ENCODE assay signal across 8 cellular contexts in genomic region chr18:11908182-11909080, GRCh38. TPM values are rescaled to one million over a fixed set of nuclear protein-coding genes. Genes with fewer than 3 reads are reported as not detected.
DNase-seq lines count a peak whose midpoint lies in the region; ATAC-seq and TF ChIP-seq lines count a peak whose summit lies in the region.

TSS of gene MPPE1 (minus strand) at chr18:11908317. CDS start at chr18:11897264, 11,053 bp downstream.

- H2BK120ac ChIP-seq in trophoblast cell (ENCODE audit: insufficient read depth, low read length, poor library complexity) = peak within 1 kb of the TSS; percentile 80

- intact Hi-C loops in Right ventricle myocardium inferior (cut with DNase I) = loop anchor here (2.0 kb wide), 2 partner anchors 58 to 72 kb away; partner anchors contain the start of genes CHMP1B and IMPA2

- no peak within 1 kb of the TSS for H2AK5ac ChIP-seq in trophoblast cell (ENCODE audit: low read length)

- POLR2A ChIA-PET in GM10248 (lab: Yijun Ruan, JAX) = interaction anchor here (0.6 kb wide), 1 partner anchor 82 kb away, joined by 10 read pairs; no protein-coding TSS in a partner anchor
- POLR2A ChIA-PET in activated naive CD8-positive, alpha-beta T cell treated with anti-CD3 and anti-CD28 coated beads, Interleukin-2, amount 10 ng/mL, durations not matched to agents 7 days and 5 days (lab: Charles Lee) = interaction anchor here (0.6 to 2.4 kb wide), 3 partner anchors 29 to 73 kb away, joined by 3 to 13 read pairs (median 4); partner anchors contain the start of genes CHMP1B and IMPA2

- peaks cover 4% of the 10 kb centered on the region in 2 experiments for H3K4me1 ChIP-seq in trophoblast cell (ENCODE audit: control insufficient read depth in 1 of 2, insufficient read depth in 2 of 2, low read length in 2 of 2)
- H3K4me1 ChIP-seq in tibial nerve = peaks cover 4 to 23% (median 13%) of the 10 kb centered on the region in 4 donors

- peak within 1 kb of the TSS; percentile 81 for H3K4ac ChIP-seq in trophoblast cell (ENCODE audit: low read depth, low read length)

- H3K4me1 Mint-ChIP-seq in HFFc6 (ENCODE audit: low read depth) = peaks cover 21% of the 10 kb centered on the region
- peaks cover 16% of the 10 kb centered on the region for H3K4me1 Mint-ChIP-seq in activated naive CD8-positive, alpha-beta T cell treated with anti-CD3 and anti-CD28 coated beads, Interleukin-2, amount 10 ng/mL, durations not matched to agents 7 days and 5 days

- peaks cover 9% of the 10 kb centered on the region; the same call in 1 of the 2 replicates for H3F3A ChIP-seq in SU-DHL-6 (ENCODE audit: insufficient read depth)

- H4K8ac ChIP-seq in trophoblast cell (ENCODE audit: low read depth, low read length) = peak within 1 kb of the TSS; percentile 94

- peak within 1 kb of the TSS; percentile 91 for H3K4me2 ChIP-seq in SU-DHL-6 (ENCODE audit: low read depth, low read length, poor library complexity, severe bottlenecking)
- peak within 1 kb of the TSS; percentile 80 for H3K4me2 ChIP-seq in trophoblast cell (ENCODE audit: low read length)

- peaks cover 8% of the 10 kb centered on the region for H3K79me1 ChIP-seq in trophoblast cell (ENCODE audit: low read length)

- peak within 1 kb of the TSS; percentile 90 for H3K18ac ChIP-seq in trophoblast cell (ENCODE audit: low read length)

- peak; percentile 72 to 92 for TF ChIP-seq POLR2A in tibial nerve (IDR thresholded peaks at IDR 0.05)

- H3K9me3 Mint-ChIP-seq in HFFc6 = no peaks in the 10 kb centered on the region
- no peaks in the 10 kb centered on the region for H3K9me3 Mint-ChIP-seq in activated naive CD8-positive, alpha-beta T cell treated with anti-CD3 and anti-CD28 coated beads, Interleukin-2, amount 10 ng/mL, durations not matched to agents 7 days and 5 days

- H3K9me3 ChIP-seq in SU-DHL-6 (ENCODE audit: insufficient read depth, low read length) = no peaks in the 10 kb centered on the region
- H3K9me3 ChIP-seq in trophoblast cell (ENCODE audit: insufficient read depth, low read depth, low read length) = peaks cover 1% of the 10 kb centered on the region
- H3K9me3 ChIP-seq in tibial nerve = no peaks in the 10 kb centered on the region

- peak within 1 kb of the TSS; percentile 92 for H3K27ac Mint-ChIP-seq in HFFc6
- H3K27ac Mint-ChIP-seq in activated naive CD8-positive, alpha-beta T cell treated with anti-CD3 and anti-CD28 coated beads, Interleukin-2, amount 10 ng/mL, durations not matched to agents 7 days and 5 days = peak within 1 kb of the TSS; percentile 92

- no peak within 1 kb of the TSS for H3K23ac ChIP-seq in trophoblast cell (ENCODE audit: low read length)

- peaks cover 10% of the 10 kb centered on the region; the same call in 1 of the 2 replicates for H3K36me3 Mint-ChIP-seq in HFFc6 (ENCODE audit: low read depth)
- peaks cover 11% of the 10 kb centered on the region for H3K36me3 Mint-ChIP-seq in activated naive CD8-positive, alpha-beta T cell treated with anti-CD3 and anti-CD28 coated beads, Interleukin-2, amount 10 ng/mL, durations not matched to agents 7 days and 5 days

- H2BK12ac ChIP-seq in trophoblast cell (ENCODE audit: low read length) = no peak within 1 kb of the TSS

- 0 out of 2 replicates have a peak, but pooled peaks cover 4% of the 10 kb centered on the region for H3K79me2 ChIP-seq in SU-DHL-6 (ENCODE audit: insufficient read depth, low read length)
- peaks cover 10% of the 10 kb centered on the region for H3K79me2 ChIP-seq in trophoblast cell (ENCODE audit: control insufficient read depth, insufficient read depth, low read length, poor library complexity)

- no CpG with 5 or more reads among the region's 110 CpGs for WGBS in trophoblast cell (ENCODE audit: extremely low coverage, insufficient coverage, insufficient read length)
- 0 to 1% methylated on average over 36 to 70 of the region's 110 CpGs for WGBS in tibial nerve, 2 donors

- DNase-seq in GM10248 (ENCODE audit: extremely low spot score) = peak; percentile 94
- DNase-seq in HFFc6 = peak; percentile 69
- DNase-seq in NCI-H1048 (lab: John Stamatoyannopoulos, UW) = peak; percentile 64
- peak; percentile 92 for DNase-seq in activated naive CD8-positive, alpha-beta T cell treated with anti-CD3 and anti-CD28 coated beads, Interleukin-2, amount 10 ng/mL, durations not matched to agents 7 days and 5 days
- DNase-seq in Right ventricle myocardium inferior (ENCODE audit: missing footprints) = peak; percentile 97
- DNase-seq in trophoblast cell = peak; percentile 84 to 90
- DNase-seq in tibial nerve (ENCODE audit: low spot score in 2 of 2) = peak; percentile 78

- no peaks in the 10 kb centered on the region for H3K36me3 ChIP-seq in SU-DHL-6 (ENCODE audit: low read length)
- no peaks in the 10 kb centered on the region for H3K36me3 ChIP-seq in trophoblast cell (ENCODE audit: control insufficient read depth in 1 of 2, insufficient read depth in 2 of 2, low read length in 2 of 2)
- peaks cover 0 to 18% (median 0%) of the 10 kb centered on the region in 3 donors for H3K36me3 ChIP-seq in tibial nerve

- TF ChIP-seq EP300 in tibial nerve (IDR thresholded peaks at IDR 0.05) = peak in 1 of 2 donors; percentile 96

- peaks cover 2% of the 10 kb centered on the region; the same call in 1 of the 2 replicates for H3K27me3 Mint-ChIP-seq in HFFc6 (ENCODE audit: insufficient read depth)
- H3K27me3 Mint-ChIP-seq in activated naive CD8-positive, alpha-beta T cell treated with anti-CD3 and anti-CD28 coated beads, Interleukin-2, amount 10 ng/mL, durations not matched to agents 7 days and 5 days = no peaks in the 10 kb centered on the region

- ATAC-seq in activated naive CD8-positive, alpha-beta T cell treated with anti-CD3 and anti-CD28 coated beads, Interleukin-2, amount 10 ng/mL, durations not matched to agents 7 days and 5 days (ENCODE audit: low read depth) = peak; percentile 93
- ATAC-seq in Right ventricle myocardium inferior = peak; percentile 97

- peak within 1 kb of the TSS; percentile 96 for H2AFZ ChIP-seq in SU-DHL-6 (ENCODE audit: low read depth, low read length, severe bottlenecking)
- H2AFZ ChIP-seq in trophoblast cell (ENCODE audit: insufficient read depth, low read length, poor library complexity) = peak within 1 kb of the TSS; percentile 96

- CTCF ChIA-PET in GM10248 (lab: Yijun Ruan, JAX) = interaction anchor here (1.6 to 1.7 kb wide), 2 partner anchors 29 to 30 kb away, joined by 3 to 5 read pairs; no protein-coding TSS in a partner anchor

- TF ChIP-seq CTCF in GM10248 (IDR thresholded peaks at IDR 0.05; ENCODE audit: control extremely low read depth, extremely low read depth, low read depth, missing control alignments) (no peak), HFFc6 (IDR thresholded peaks at IDR 0.05) (no peak), SU-DHL-6 (IDR thresholded peaks at IDR 0.05; ENCODE audit: insufficient read depth, low read length, poor library complexity, severe bottlenecking) (no peak), tibial nerve (IDR thresholded peaks at IDR 0.05) (peak in 2 of 5 experiments; percentile 23 to 31)

- no peaks in the 10 kb centered on the region for H4K20me1 ChIP-seq in SU-DHL-6 (ENCODE audit: low read depth, low read length)

- H3K4me3 ChIP-seq in SU-DHL-6 (ENCODE audit: insufficient read depth, low read length, poor library complexity, severe bottlenecking) (peak within 1 kb of the TSS; percentile 98), trophoblast cell (ENCODE audit: low read depth, low read length) (peak within 1 kb of the TSS; percentile 82), tibial nerve (peak within 1 kb of the TSS; percentile 86 to 94 (median 94))

- no peaks in the 10 kb centered on the region for H3K27me3 ChIP-seq in SU-DHL-6 (ENCODE audit: low read length)
- no peaks in the 10 kb centered on the region for H3K27me3 ChIP-seq in trophoblast cell (ENCODE audit: insufficient read depth, low read length)
- no peaks in the 10 kb centered on the region for H3K27me3 ChIP-seq in tibial nerve

- no peaks in the 10 kb centered on the region for H3K9me2 ChIP-seq in SU-DHL-6 (replicated peaks; ENCODE audit: insufficient read depth, low read length)

- peak within 1 kb of the TSS; percentile 92 for H3K14ac ChIP-seq in trophoblast cell (ENCODE audit: low read length)

- peak within 1 kb of the TSS; percentile 85 for H4K91ac ChIP-seq in trophoblast cell (ENCODE audit: low read depth, low read length)

- H3K9ac ChIP-seq in SU-DHL-6 (ENCODE audit: low read length) = peak within 1 kb of the TSS; percentile 90
- H3K9ac ChIP-seq in trophoblast cell (ENCODE audit: low read length) = peak within 1 kb of the TSS; percentile 97

- peak within 1 kb of the TSS; percentile 95 for H4K12ac ChIP-seq in trophoblast cell (ENCODE audit: low read depth, low read length)

- H2BK5ac ChIP-seq in trophoblast cell (ENCODE audit: low read depth, low read length, poor library complexity) = peak within 1 kb of the TSS; percentile 87

- peak within 1 kb of the TSS; percentile 97 for H3K4me3 Mint-ChIP-seq in HFFc6
- H3K4me3 Mint-ChIP-seq in activated naive CD8-positive, alpha-beta T cell treated with anti-CD3 and anti-CD28 coated beads, Interleukin-2, amount 10 ng/mL, durations not matched to agents 7 days and 5 days = peak within 1 kb of the TSS; percentile 94

- peak within 1 kb of the TSS; percentile 69 for H3K27ac ChIP-seq in SU-DHL-6 (ENCODE audit: low read depth, low read length)
- H3K27ac ChIP-seq in trophoblast cell (ENCODE audit: low read depth, low read length) = peak within 1 kb of the TSS; percentile 54
- peak within 1 kb of the TSS; percentile 95 to 100 (median 98) for H3K27ac ChIP-seq in tibial nerve

RNA-seq across cellular contexts. Expression of gene MPPE1, which starts in this region (rescaled TPM):
- 10 to 100 TPM; 23.5 to 28.2 (median 26.0) TPM for total RNA-seq in HFFc6 (2021; fragmentation: NEBNext Ultra II Directional; extraction: Animal tissue kit (Norgen Biotek cat#: 25700))
- 10 to 100 TPM; 60.4 to 61.1 TPM for total RNA-seq in activated naive CD8-positive, alpha-beta T cell treated with anti-CD3 and anti-CD28 coated beads, Interleukin-2, amount 10 ng/mL, durations not matched to agents 7 days and 5 days
- total RNA-seq in Right ventricle myocardium inferior = 34.5 TPM
- 8.7 and 9.5 TPM in 2 replicates for polyA plus RNA-seq in trophoblast cell (2013)
- total RNA-seq in tibial nerve = 10 to 100 TPM; 13.3 to 33.2 (median 27.7) TPM

Comparison
In these comparisons a context has a peak if more than half of its experiments do, and no peak if none do; other contexts are left out.
1. Peak in every context shown above with its lines: DNase-seq, ATAC-seq, H3K4me3 ChIP-seq and H3K27ac ChIP-seq.